Comparison of ENCODE assay signal across 7 cellular contexts in genomic region chr2:90360731-90361035, GRCh38.
DNase-seq lines count a peak whose midpoint lies in the region; ATAC-seq, FAIRE-seq and TF ChIP-seq lines count a peak whose summit lies in the region.
"Not testable (repeated sequence)": the region's sequence is repeated elsewhere in the genome, so short reads cannot be mapped to it uniquely, and the experiment has no call there.

No MANE protein-coding gene starts in this region.

- not testable (repeated sequence) for H4K20me1 ChIP-seq in SK-N-SH (ENCODE audit: insufficient read depth); HepG2 (ENCODE audit: insufficient read depth, low read length)

- intact Hi-C loops in left ventricle myocardium inferior (cut with micrococcal nuclease); HepG2 (cut with micrococcal nuclease; ENCODE audit: unreplicated experiment); posterior vena cava (cut with DNase I): not testable (repeated sequence)

- H3K27me3 ChIP-seq in BJ (ENCODE audit: control insufficient read depth, insufficient read depth, low read length); SK-N-SH (ENCODE audit: insufficient read depth); HepG2 (ENCODE audit: control insufficient read depth in 1 of 2, insufficient read depth in 2 of 2, low read length in 2 of 2): not testable (repeated sequence)
- H3K27me3 ChIP-seq in left ventricle myocardium inferior (ENCODE audit: low read depth) (peaks cover 11% of the 10 kb centered on the region), suprapubic skin (peaks cover 11% of the 10 kb centered on the region)

- H3K9me3 ChIP-seq in SK-N-SH; left ventricle myocardium inferior (replicated peaks); HepG2 (ENCODE audit: low read length); suprapubic skin: not testable (repeated sequence)

- TF ChIP-seq EP300 in SK-N-SH (IDR thresholded peaks at IDR 0.05; ENCODE audit: borderline replicate concordance in 1 of 2, low read depth in 1 of 2, low read length in 1 of 2); HepG2 (IDR thresholded peaks at IDR 0.05; ENCODE audit: low read depth in 2 of 2, low read length in 2 of 2); HepG2 (CRISPR knock-in tag; IDR thresholded peaks at IDR 0.05; ENCODE audit: borderline replicate concordance); suprapubic skin (IDR thresholded peaks at IDR 0.05): not testable (repeated sequence)

- not testable (repeated sequence) for H3F3A ChIP-seq in SK-N-SH (replicated peaks; ENCODE audit: insufficient read depth)

- not testable (repeated sequence) for H3K79me2 ChIP-seq in SK-N-SH (ENCODE audit: insufficient read depth); HepG2 (ENCODE audit: insufficient read depth, low read length)

- not testable (repeated sequence) for BruUV-seq in HepG2 (replicated peaks; lab: Mats Ljungman, UMichigan)

- H3K4me3 ChIP-seq in BJ (ENCODE audit: low read depth, low read length), result peak overlapping the region; percentile 24
- not testable (repeated sequence) for H3K4me3 ChIP-seq in SK-N-SH (ENCODE audit: low read depth in 2 of 2, low read length in 1 of 2)
- peak overlapping the region; percentile 20 for H3K4me3 ChIP-seq in astrocyte of the spinal cord (ENCODE audit: low read depth, low read length)
- peak overlapping the region; percentile 40 for H3K4me3 ChIP-seq in left ventricle myocardium inferior
- peak overlapping the region in 1 of 3 experiments; percentile 28; a peak in 1 of 6 replicates for H3K4me3 ChIP-seq in HepG2 (replicated peaks in 1 of 3; ENCODE audit: insufficient read depth in 1 of 3, low read depth in 2 of 3, low read length in 3 of 3)
- peak overlapping the region; percentile 31 for H3K4me3 ChIP-seq in suprapubic skin

- 15% methylated on average over 30 of the region's 30 CpGs for WGBS in SK-N-SH (ENCODE audit: low lambda C conversion rate)
- 20% methylated on average over 30 of the region's 30 CpGs for WGBS in HepG2 (ENCODE audit: low lambda C conversion rate)
- 7% methylated on average over 30 of the region's 30 CpGs for WGBS in suprapubic skin

- not testable (repeated sequence) for FAIRE-seq in HepG2 (lab: Jason Lieb, UNC)

- TF ChIP-seq CTCF in BJ (IDR thresholded peaks at IDR 0.05; ENCODE audit: insufficient read depth, low read depth, low read length); SK-N-SH (IDR thresholded peaks at IDR 0.05); astrocyte of the spinal cord (IDR thresholded peaks at IDR 0.05; ENCODE audit: low read depth, low read length); left ventricle myocardium inferior (IDR thresholded peaks at IDR 0.05; ENCODE audit: borderline replicate concordance); HepG2 (CRISPR knock-in tag; IDR thresholded peaks at IDR 0.05); suprapubic skin (IDR thresholded peaks at IDR 0.05): not testable (repeated sequence)

- CTCF ChIA-PET in BJ (lab: Yijun Ruan, JAX); SK-N-SH (lab: Yijun Ruan, JAX); HepG2 (lab: Yijun Ruan, JAX; ENCODE audit: low intra/inter-chr PET ratio, low total read pairs): not testable (repeated sequence)

- DNase-seq in BJ (ENCODE audit: low read depth); SK-N-SH; astrocyte of the spinal cord (ENCODE audit: low read depth, low spot score); HepG2 (ENCODE audit: low spot score); suprapubic skin (ENCODE audit: low spot score in 2 of 2): not testable (repeated sequence)
- peak; percentile 7 for DNase-seq in left ventricle myocardium inferior
- peak; percentile 76 for DNase-seq in posterior vena cava (ENCODE audit: low spot score)

- POLR2A ChIA-PET in BJ (lab: Charles Lee); SK-N-SH (lab: Yijun Ruan, JAX); HepG2 (lab: Yijun Ruan, JAX): not testable (repeated sequence)

- not testable (repeated sequence) for ATAC-seq in HepG2

- not testable (repeated sequence) for H3K36me3 ChIP-seq in BJ (ENCODE audit: control insufficient read depth, insufficient read depth, low read length); SK-N-SH (replicated peaks in 1 of 2; ENCODE audit: control insufficient read depth in 1 of 2, insufficient read depth in 2 of 2, low read length in 1 of 2); left ventricle myocardium inferior; HepG2 (replicated peaks in 1 of 2; ENCODE audit: control insufficient read depth in 1 of 2, insufficient read depth in 2 of 2, low read length in 2 of 2); suprapubic skin

- in situ Hi-C loops in astrocyte of the spinal cord (cut with HindIII; ENCODE audit: low sequenced_read_pairs); HepG2 (cut with HindIII; ENCODE audit: extremely low pct_ligation_motif_present, low pct_unique_long_range_greater_than_20kb): not testable (repeated sequence)

- TF ChIP-seq POLR2A in HepG2 (IDR thresholded peaks at IDR 0.05; ENCODE audit: insufficient read depth in 1 of 2, low read depth in 2 of 2, low read length in 2 of 2); suprapubic skin (IDR thresholded peaks at IDR 0.05): not testable (repeated sequence)

- H3K4me2 ChIP-seq in SK-N-SH (peak overlapping the region; percentile 47; the same call in 1 of the 2 replicates), HepG2 (ENCODE audit: low read depth, low read length) (peak overlapping the region; percentile 18; the same call in 1 of the 2 replicates)

- not testable (repeated sequence) for H3K9me2 ChIP-seq in SK-N-SH

- not testable (repeated sequence) for H3K27ac ChIP-seq in SK-N-SH (ENCODE audit: low read depth in 2 of 2, low read length in 1 of 2); left ventricle myocardium inferior (replicated peaks); HepG2 (ENCODE audit: extremely low read length, insufficient read depth, low read length); suprapubic skin

- not testable (repeated sequence) for H3K9ac ChIP-seq in SK-N-SH; HepG2 (ENCODE audit: insufficient read depth, low read depth, low read length)

- not testable (repeated sequence) for H3K4me1 ChIP-seq in SK-N-SH (ENCODE audit: control insufficient read depth in 1 of 2, insufficient read depth in 2 of 2, low read depth in 1 of 2, low read length in 1 of 2); left ventricle myocardium inferior; HepG2 (ENCODE audit: insufficient read depth, low read length); suprapubic skin

- H2AFZ ChIP-seq in SK-N-SH (ENCODE audit: low read depth); HepG2 (ENCODE audit: low read length): not testable (repeated sequence)

- TF ChIP-seq RAD21 in SK-N-SH (IDR thresholded peaks at IDR 0.05; ENCODE audit: low read length); HepG2 (CRISPR knock-in tag; IDR thresholded peaks at IDR 0.05): not testable (repeated sequence)
